In genomic region chr5:115800108-115800507, GRCh38 we compare ENCODE assay signal across 17 cellular contexts. TPM values are rescaled to one million over a fixed set of nuclear protein-coding genes. Genes with fewer than 3 reads are reported as not detected.
DNase-seq lines count a peak whose midpoint lies in the region; ATAC-seq and TF ChIP-seq lines count a peak whose summit lies in the region.
"Had no signal": no experiment of that assay in that cellular context is flagged by ENCODE, and none has a peak within 500 bp of the region (broad histone marks: within the 10 kb centered on the region; RNA-seq: fewer than 3 reads in every experiment).

No MANE protein-coding gene starts in this region.

- no peaks in the 10 kb centered on the region for H3K4me1 Mint-ChIP-seq in stimulated activated effector memory CD8-positive, alpha-beta T cell treated with anti-CD3 and anti-CD28 coated beads, Interleukin-12 subunit alpha, Interleukin-12 subunit beta, amount 100 ng/mL, for 72 hours
- H3K4me1 Mint-ChIP-seq: B cell; CD4-positive, CD25-positive, alpha-beta regulatory T cell; CD8-positive, alpha-beta memory T cell; H9 had no signal

- no peaks in the 10 kb centered on the region for H3K9me3 Mint-ChIP-seq in stimulated activated effector memory CD8-positive, alpha-beta T cell treated with anti-CD3 and anti-CD28 coated beads, Interleukin-12 subunit alpha, Interleukin-12 subunit beta, amount 100 ng/mL, for 72 hours
- H3K9me3 Mint-ChIP-seq: CD4-positive, CD25-positive, alpha-beta regulatory T cell; CD8-positive, alpha-beta memory T cell; H9 had no signal

- ATAC-seq in left ventricle myocardium superior, result peak; percentile 50
- ATAC-seq in left cardiac atrium, result no peak
- peak; percentile 32 for ATAC-seq in HG03432 (IDR thresholded peaks at IDR 0.05; ENCODE audit: unreplicated experiment)
- ATAC-seq in stimulated activated effector memory CD8-positive, alpha-beta T cell treated with anti-CD3 and anti-CD28 coated beads, Interleukin-12 subunit alpha, Interleukin-12 subunit beta, amount 100 ng/mL, for 72 hours, result peak; percentile 51

- H3K27ac ChIP-seq in C4-2B, result peak overlapping the region; percentile 39; the same call in 1 of the 2 replicates
- H3K27ac ChIP-seq: BLaER1 treated with 17β-estradiol and CSF1 and Interleukin-3, amounts not matched to agents 10 nM and 100 nM had no signal

- H3K36me3 Mint-ChIP-seq in stimulated activated effector memory CD8-positive, alpha-beta T cell treated with anti-CD3 and anti-CD28 coated beads, Interleukin-12 subunit alpha, Interleukin-12 subunit beta, amount 100 ng/mL, for 72 hours, result no peaks in the 10 kb centered on the region
- H3K36me3 Mint-ChIP-seq: CD4-positive, CD25-positive, alpha-beta regulatory T cell; CD8-positive, alpha-beta memory T cell had no signal

- intact Hi-C loops in left ventricle myocardium superior (cut with micrococcal nuclease), result no loop called here
- intact Hi-C loops in left cardiac atrium (cut with DNase I), result no loop called here

- DNase-seq in left ventricle myocardium superior (no peak), left cardiac atrium (no peak), nucleus accumbens (lab: John Stamatoyannopoulos, UW) (no peak)
- DNase-seq in stimulated activated effector memory CD8-positive, alpha-beta T cell treated with anti-CD3 and anti-CD28 coated beads, Interleukin-12 subunit alpha, Interleukin-12 subunit beta, amount 100 ng/mL, for 72 hours (ENCODE audit: low spot score in 2 of 2), result no peak
- DNase-seq: CD4-positive, CD25-positive, alpha-beta regulatory T cell; CD8-positive, alpha-beta memory T cell; COR-L47; DMS 273 treated with DMSO at 0.1 percent for 48 hours; DMS53; DND-41; H9 had no signal

- TF ChIP-seq CTCF in C4-2B (conservative IDR thresholded peaks at IDR 0.05), result no peak

- H3K27ac Mint-ChIP-seq in stimulated activated effector memory CD8-positive, alpha-beta T cell treated with anti-CD3 and anti-CD28 coated beads, Interleukin-12 subunit alpha, Interleukin-12 subunit beta, amount 100 ng/mL, for 72 hours, result no peak overlapping the region
- H3K27ac Mint-ChIP-seq: B cell; CD4-positive, CD25-positive, alpha-beta regulatory T cell; CD8-positive, alpha-beta memory T cell; H9 had no signal

- H3K4me3 Mint-ChIP-seq in stimulated activated effector memory CD8-positive, alpha-beta T cell treated with anti-CD3 and anti-CD28 coated beads, Interleukin-12 subunit alpha, Interleukin-12 subunit beta, amount 100 ng/mL, for 72 hours, result no peak overlapping the region
- H3K4me3 Mint-ChIP-seq: B cell; CD4-positive, CD25-positive, alpha-beta regulatory T cell; CD8-positive, alpha-beta memory T cell; H9 had no signal

RNA-seq across cellular contexts. Expression of gene CDO1, which starts 16.4 kb away (rescaled TPM):
- 5.4 TPM for total RNA-seq in left ventricle myocardium superior
- total RNA-seq in left cardiac atrium, result 10 to 100 TPM; 12.9 to 41.4 TPM
- total RNA-seq: A172, B cell, HT-29 had no signal

RNA-seq across cellular contexts. Expression of gene ATG12, which starts 41.3 kb away (rescaled TPM):
- total RNA-seq in left ventricle myocardium superior (23.6 TPM), left cardiac atrium (10 to 100 TPM; 26.4 to 31.8 TPM)

RNA-seq across cellular contexts. Expression of gene AP3S1, which starts 41.6 kb away (rescaled TPM):
- total RNA-seq in left ventricle myocardium superior (50.9 TPM), left cardiac atrium (10 to 100 TPM; 64.3 to 76.8 TPM)

Comparison
In these comparisons a context has a peak if more than half of its experiments do, and no peak if none do; other contexts are left out.
1. ATAC-seq: peak in left ventricle myocardium superior (single experiment), HG03432 (single experiment) and stimulated activated effector memory CD8-positive, alpha-beta T cell treated with anti-CD3 and anti-CD28 coated beads, Interleukin-12 subunit alpha, Interleukin-12 subunit beta, amount 100 ng/mL, for 72 hours (single experiment); none in left cardiac atrium (0 of 2).